ENCODE assay signal across 1 cellular context in the genomic region with DNA sequence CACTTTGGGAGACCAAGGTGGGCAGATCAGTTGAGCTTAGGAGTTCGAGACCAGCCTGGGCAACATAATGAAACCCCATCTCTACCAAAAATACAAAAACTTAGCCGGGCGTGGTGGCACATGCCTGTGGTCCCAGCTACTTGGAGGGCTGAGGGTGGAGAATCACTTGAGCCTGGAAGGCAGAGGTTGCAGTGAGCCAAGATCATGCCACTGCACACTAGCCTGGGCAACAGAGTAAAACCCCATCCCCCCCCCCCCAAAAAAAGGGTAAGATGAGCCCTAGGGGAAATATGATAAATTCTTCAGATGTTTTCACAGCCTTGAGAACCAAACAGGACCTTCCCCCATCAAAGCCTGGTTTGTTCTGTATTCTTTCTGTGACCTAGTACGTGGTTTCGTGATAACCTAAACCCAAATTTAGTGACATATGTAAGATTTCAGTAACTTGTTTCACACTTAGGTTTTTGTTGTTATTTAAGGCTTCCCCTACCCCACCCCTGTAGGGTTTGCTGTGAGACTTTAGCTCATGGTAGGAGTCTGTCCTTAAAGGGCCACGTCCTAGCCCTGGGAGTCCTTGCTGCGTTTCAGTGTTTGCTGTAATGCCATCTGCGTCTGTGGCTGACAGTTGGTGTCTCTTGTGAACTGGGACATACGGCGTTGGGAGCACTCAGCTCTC.
TF ChIP-seq lines count a peak whose summit lies in the region.

No MANE protein-coding gene starts in this region.

TF ChIP-seq in WTC11, 78 proteins besides CTCF, POLR2A, EP300 and RAD21 (continued from another document):
- TF ChIP-seq, protein P1, sequence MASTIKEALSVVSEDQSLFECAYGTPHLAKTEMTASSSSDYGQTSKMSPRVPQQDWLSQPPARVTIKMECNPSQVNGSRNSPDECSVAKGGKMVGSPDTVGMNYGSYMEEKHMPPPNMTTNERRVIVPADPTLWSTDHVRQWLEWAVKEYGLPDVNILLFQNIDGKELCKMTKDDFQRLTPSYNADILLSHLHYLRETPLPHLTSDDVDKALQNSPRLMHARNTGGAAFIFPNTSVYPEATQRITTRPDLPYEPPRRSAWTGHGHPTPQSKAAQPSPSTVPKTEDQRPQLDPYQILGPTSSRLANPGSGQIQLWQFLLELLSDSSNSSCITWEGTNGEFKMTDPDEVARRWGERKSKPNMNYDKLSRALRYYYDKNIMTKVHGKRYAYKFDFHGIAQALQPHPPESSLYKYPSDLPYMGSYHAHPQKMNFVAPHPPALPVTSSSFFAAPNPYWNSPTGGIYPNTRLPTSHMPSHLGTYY (CRISPR knock-in tag; IDR thresholded peaks at IDR 0.05) = no peak
- TF ChIP-seq, protein P2, sequence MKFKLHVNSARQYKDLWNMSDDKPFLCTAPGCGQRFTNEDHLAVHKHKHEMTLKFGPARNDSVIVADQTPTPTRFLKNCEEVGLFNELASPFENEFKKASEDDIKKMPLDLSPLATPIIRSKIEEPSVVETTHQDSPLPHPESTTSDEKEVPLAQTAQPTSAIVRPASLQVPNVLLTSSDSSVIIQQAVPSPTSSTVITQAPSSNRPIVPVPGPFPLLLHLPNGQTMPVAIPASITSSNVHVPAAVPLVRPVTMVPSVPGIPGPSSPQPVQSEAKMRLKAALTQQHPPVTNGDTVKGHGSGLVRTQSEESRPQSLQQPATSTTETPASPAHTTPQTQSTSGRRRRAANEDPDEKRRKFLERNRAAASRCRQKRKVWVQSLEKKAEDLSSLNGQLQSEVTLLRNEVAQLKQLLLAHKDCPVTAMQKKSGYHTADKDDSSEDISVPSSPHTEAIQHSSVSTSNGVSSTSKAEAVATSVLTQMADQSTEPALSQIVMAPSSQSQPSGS (CRISPR knock-in tag; IDR thresholded peaks at IDR 0.05; ENCODE audit: borderline replicate concordance, low read depth) = no peak
- TF ChIP-seq ESRRA (CRISPR knock-in tag; IDR thresholded peaks at IDR 0.05; ENCODE audit: borderline replicate concordance) (no peak), FOXJ3 (CRISPR knock-in tag; IDR thresholded peaks at IDR 0.05; ENCODE audit: borderline replicate concordance) (no peak), KAT7 (CRISPR knock-in tag; IDR thresholded peaks at IDR 0.05; ENCODE audit: borderline replicate concordance) (no peak), SMAD4 (CRISPR knock-in tag; IDR thresholded peaks at IDR 0.05) (no peak), ZNF263 (CRISPR knock-in tag; IDR thresholded peaks at IDR 0.05; ENCODE audit: low read depth) (no peak), RELA (CRISPR knock-in tag; IDR thresholded peaks at IDR 0.05; ENCODE audit: borderline replicate concordance) (no peak)
- TF ChIP-seq, protein P3, sequence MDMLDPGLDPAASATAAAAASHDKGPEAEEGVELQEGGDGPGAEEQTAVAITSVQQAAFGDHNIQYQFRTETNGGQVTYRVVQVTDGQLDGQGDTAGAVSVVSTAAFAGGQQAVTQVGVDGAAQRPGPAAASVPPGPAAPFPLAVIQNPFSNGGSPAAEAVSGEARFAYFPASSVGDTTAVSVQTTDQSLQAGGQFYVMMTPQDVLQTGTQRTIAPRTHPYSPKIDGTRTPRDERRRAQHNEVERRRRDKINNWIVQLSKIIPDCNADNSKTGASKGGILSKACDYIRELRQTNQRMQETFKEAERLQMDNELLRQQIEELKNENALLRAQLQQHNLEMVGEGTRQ (CRISPR knock-in tag; IDR thresholded peaks at IDR 0.05) = no peak
- TF ChIP-seq, protein P4, sequence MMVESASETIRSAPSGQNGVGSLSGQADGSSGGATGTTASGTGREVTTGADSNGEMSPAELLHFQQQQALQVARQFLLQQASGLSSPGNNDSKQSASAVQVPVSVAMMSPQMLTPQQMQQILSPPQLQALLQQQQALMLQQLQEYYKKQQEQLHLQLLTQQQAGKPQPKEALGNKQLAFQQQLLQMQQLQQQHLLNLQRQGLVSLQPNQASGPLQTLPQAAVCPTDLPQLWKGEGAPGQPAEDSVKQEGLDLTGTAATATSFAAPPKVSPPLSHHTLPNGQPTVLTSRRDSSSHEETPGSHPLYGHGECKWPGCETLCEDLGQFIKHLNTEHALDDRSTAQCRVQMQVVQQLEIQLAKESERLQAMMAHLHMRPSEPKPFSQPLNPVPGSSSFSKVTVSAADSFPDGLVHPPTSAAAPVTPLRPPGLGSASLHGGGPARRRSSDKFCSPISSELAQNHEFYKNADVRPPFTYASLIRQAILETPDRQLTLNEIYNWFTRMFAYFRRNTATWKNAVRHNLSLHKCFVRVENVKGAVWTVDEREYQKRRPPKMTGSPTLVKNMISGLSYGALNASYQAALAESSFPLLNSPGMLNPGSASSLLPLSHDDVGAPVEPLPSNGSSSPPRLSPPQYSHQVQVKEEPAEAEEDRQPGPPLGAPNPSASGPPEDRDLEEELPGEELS (CRISPR knock-in tag; IDR thresholded peaks at IDR 0.05) = no peak
